8 cellular contexts compared by ENCODE assay signal in the genomic region with DNA sequence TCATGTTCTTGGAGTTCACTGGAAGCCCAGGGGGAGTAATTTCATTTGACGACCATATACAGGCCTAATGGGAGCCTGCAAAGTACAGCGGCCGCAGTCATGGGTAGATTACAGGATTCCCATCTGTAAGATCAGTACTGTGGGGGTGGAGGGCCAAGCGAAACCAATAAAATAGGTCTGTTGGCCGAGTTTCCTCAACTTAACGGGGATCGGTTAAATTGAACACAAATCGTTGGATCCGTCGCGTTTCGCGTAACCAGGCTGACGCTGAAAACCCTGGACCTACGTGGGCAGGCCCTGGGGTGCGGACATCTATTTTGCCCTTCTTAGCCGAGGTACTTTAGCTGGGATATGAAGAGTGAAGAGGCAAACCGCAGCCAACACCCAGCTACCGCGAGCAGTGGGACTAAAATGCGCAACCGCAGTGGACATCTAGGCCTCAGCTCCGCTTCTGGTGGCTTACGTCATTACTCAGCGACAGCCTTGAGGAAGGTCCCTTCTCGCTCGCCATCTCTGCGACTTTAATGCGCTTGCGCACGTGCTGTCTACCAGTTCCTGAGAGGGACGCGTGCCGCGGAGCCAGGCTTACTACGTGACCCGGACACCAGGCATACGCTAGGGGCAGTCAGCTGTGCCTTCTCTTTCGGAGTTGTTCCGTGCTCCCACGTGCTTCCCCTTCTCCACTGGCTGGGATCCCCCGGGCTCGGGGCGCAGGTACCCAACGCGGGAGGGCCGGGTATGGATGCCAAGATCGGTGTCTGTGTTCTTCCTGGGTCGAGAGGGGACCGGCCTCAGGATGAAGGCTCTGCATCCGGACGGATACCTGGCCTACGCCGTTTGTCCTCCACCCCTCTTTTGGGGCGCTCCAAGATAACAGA. TPM values are rescaled to one million over a fixed set of nuclear protein-coding genes. Genes with fewer than 3 reads are reported as not detected.
A peak's percentile ranks its signal among the peaks of the same experiment; 100 is the strongest.
DNase-seq lines count a peak whose midpoint lies in the region; ATAC-seq and TF ChIP-seq lines count a peak whose summit lies in the region.

A gene (plus strand): TSS at position 551 of the 878 bp plus-strand sequence. CDS start 2,597 bp downstream, outside the sequence.

- H3K4me1 ChIP-seq in DOHH2 (ENCODE audit: control insufficient read depth, low read length) = peaks cover 60% of the 10 kb centered on the region
- H3K4me1 ChIP-seq in Peyer's patch = peaks cover 4 to 9% (median 7%) of the 10 kb centered on the region in 4 donors
- H3K4me1 ChIP-seq in muscle layer of duodenum (ENCODE audit: control insufficient read depth in 1 of 2, insufficient read depth in 2 of 2, low read length in 2 of 2) = peaks cover 11% of the 10 kb centered on the region in 2 donors

- H3K4me3 ChIP-seq in DOHH2 (ENCODE audit: low read length) = peak within 1 kb of the TSS; percentile 89
- peak within 1 kb of the TSS; percentile 74 to 88 (median 84) for H3K4me3 ChIP-seq in Peyer's patch
- H3K4me3 ChIP-seq in muscle layer of duodenum (ENCODE audit: low read depth in 1 of 2, low read length in 2 of 2) = peak within 1 kb of the TSS; percentile 90 to 97

- DNase-seq in Peyer's patch = peak; percentile 95 to 99 (median 96)
- DNase-seq in activated T-cell treated with anti-CD3 and anti-CD28 coated beads, Interleukin-2, amount 50 U/mL, for 48 hours = peak; percentile 95 to 97
- DNase-seq in stimulated activated CD8-positive, alpha-beta memory T cell treated with anti-CD3 and anti-CD28 coated beads, Interleukin-7, amount 100 ng/mL, for 4 hours (ENCODE audit: low read depth in 2 of 2) = peak; percentile 94 to 97

- H3F3A ChIP-seq in DOHH2 (ENCODE audit: control insufficient read depth, insufficient read depth) = peaks cover 45% of the 10 kb centered on the region

- H3K36me3 ChIP-seq in DOHH2 (ENCODE audit: control insufficient read depth, low read length) (peaks cover 74% of the 10 kb centered on the region), KOPT-K1 (ENCODE audit: insufficient read depth, low read length) (peaks cover 58% of the 10 kb centered on the region), Peyer's patch (peaks cover 0 to 29% (median 0%) of the 10 kb centered on the region in 3 donors), muscle layer of duodenum (ENCODE audit: control insufficient read depth in 1 of 2, insufficient read depth in 2 of 2, low read length in 2 of 2) (peaks cover 26 to 40% of the 10 kb centered on the region in 2 donors)

- ATAC-seq in GM21786 (IDR thresholded peaks at IDR 0.05; ENCODE audit: unreplicated experiment) = peak; percentile 91
- peak; percentile 97 for ATAC-seq in esophagus mucosa

- H3K9me2 ChIP-seq in DOHH2 (replicated peaks; ENCODE audit: control insufficient read depth, low read length) = no peaks in the 10 kb centered on the region

- H3K27me3 ChIP-seq in DOHH2 (ENCODE audit: control insufficient read depth, low read length) (no peaks in the 10 kb centered on the region), Peyer's patch (no peaks in the 10 kb centered on the region), muscle layer of duodenum (ENCODE audit: low read depth, low read length) (no peaks in the 10 kb centered on the region)

- peak within 1 kb of the TSS; percentile 91 for H3K4me2 ChIP-seq in DOHH2 (ENCODE audit: low read length)

- H4K20me1 ChIP-seq in DOHH2 (ENCODE audit: control insufficient read depth, insufficient read depth, low read depth, low read length) = no peaks in the 10 kb centered on the region

- peaks cover 51% of the 10 kb centered on the region for H3K79me2 ChIP-seq in DOHH2 (ENCODE audit: control insufficient read depth, low read length)

- H3K27ac ChIP-seq in DOHH2 (ENCODE audit: low read depth, low read length) = peak within 1 kb of the TSS; percentile 87
- H3K27ac ChIP-seq in KOPT-K1 (ENCODE audit: low read depth, low read length, poor library complexity, severe bottlenecking) = peak within 1 kb of the TSS; percentile 86
- H3K27ac ChIP-seq in Peyer's patch = peak within 1 kb of the TSS; percentile 89 to 96 (median 92)
- peak within 1 kb of the TSS; percentile 97 for H3K27ac ChIP-seq in muscle layer of duodenum (ENCODE audit: low read length)

- peak; percentile 75 to 82 for TF ChIP-seq POLR2A in Peyer's patch (IDR thresholded peaks at IDR 0.05)

- TF ChIP-seq CTCF in DOHH2 (IDR thresholded peaks at IDR 0.05; ENCODE audit: low read depth, low read length, poor library complexity, severe bottlenecking) (no peak), Peyer's patch (IDR thresholded peaks at IDR 0.05) (peak in 4 of 6 experiments; percentile 11 to 54 (median 41))

- H3K9me3 ChIP-seq in DOHH2 (ENCODE audit: control insufficient read depth, insufficient read depth, low read length) (no peaks in the 10 kb centered on the region), KOPT-K1 (ENCODE audit: insufficient read depth, low read length, poor library complexity, severe bottlenecking) (no peaks in the 10 kb centered on the region), Peyer's patch (no peaks in the 10 kb centered on the region), muscle layer of duodenum (ENCODE audit: control insufficient read depth in 1 of 2, low read length in 2 of 2) (no peaks in the 10 kb centered on the region)

RNA-seq across cellular contexts. Expression of the gene that starts here (rescaled TPM):
- 10 to 100 TPM; 13.3 to 56.9 (median 24.2) TPM for total RNA-seq in Peyer's patch
- total RNA-seq in esophagus mucosa = 41.1 TPM

Comparison
In these comparisons a context has a peak if more than half of its experiments do, and no peak if none do; other contexts are left out.
1. Peak in every context shown above with its lines: DNase-seq, ATAC-seq, H3K4me3 ChIP-seq and H3K27ac ChIP-seq.